18 cellular contexts compared by ENCODE assay signal in genomic region chr10:133213641-133214467, GRCh38. TPM values are rescaled to one million over a fixed set of nuclear protein-coding genes. Genes with fewer than 3 reads are reported as not detected.
DNase-seq lines count a peak whose midpoint lies in the region; ATAC-seq, FAIRE-seq and TF ChIP-seq lines count a peak whose summit lies in the region.
"Had no signal": no experiment of that assay in that cellular context is flagged by ENCODE, and none has a peak within 500 bp of the region (broad histone marks: within the 10 kb centered on the region; RNA-seq: fewer than 3 reads in every experiment).

No MANE protein-coding gene starts in this region.

- H3K27ac ChIP-seq in right cardiac atrium (ENCODE audit: low read length) (no peak overlapping the region), right atrium auricular region (no peak overlapping the region), K562 (ENCODE audit: extremely low read depth, low read depth, low read length) (no peak overlapping the region), neuronal stem cell (replicated peaks; ENCODE audit: low read length) (no peak overlapping the region)
- H3K27ac ChIP-seq: BLaER1 treated with 17β-estradiol and CSF1 and Interleukin-3, amounts not matched to agents 10 nM and 100 nM; HL-60 had no signal

- H2BK120ac ChIP-seq in neuronal stem cell (ENCODE audit: low read depth, low read length), result peak overlapping the region; percentile 63

- H3K9ac ChIP-seq in K562 (ENCODE audit: insufficient read depth in 1 of 2, low read depth in 2 of 2, low read length in 2 of 2) (no peak overlapping the region), neuronal stem cell (ENCODE audit: low read depth, low read length, poor library complexity) (no peak overlapping the region)
- H3K9ac ChIP-seq: BLaER1 treated with 17β-estradiol and CSF1 and Interleukin-3, amounts not matched to agents 10 nM and 100 nM had no signal

- no peak for TF ChIP-seq EP300 in K562 (IDR thresholded peaks at IDR 0.05; ENCODE audit: low read length)

- no peak overlapping the region for H2BK5ac ChIP-seq in neuronal stem cell (ENCODE audit: low read length)

- no peak for TF ChIP-seq RAD21 in K562 (CRISPR knock-in tag; conservative IDR thresholded peaks at IDR 0.05 in 1 of 2, IDR thresholded peaks at IDR 0.05 in 1 of 2)

- no peak overlapping the region for H2BK12ac ChIP-seq in neuronal stem cell (ENCODE audit: low read length)

- TF ChIP-seq CTCF in right atrium auricular region (IDR thresholded peaks at IDR 0.05) (no peak), K562 (IDR thresholded peaks at IDR 0.05 in 2 of 3, conservative IDR thresholded peaks at IDR 0.05 in 1 of 3; ENCODE audit: insufficient read depth in 2 of 3, low read depth in 1 of 3, low read length in 3 of 3) (no peak)

- intact Hi-C loops in right cardiac atrium (cut with DNase I) (no loop called here), K562 (cut with micrococcal nuclease) (no loop called here)

- 86% methylated on average over 32 of the region's 32 CpGs for WGBS in right cardiac atrium
- WGBS in K562 (ENCODE audit: insufficient coverage, low coverage, missing lambda C conversion rate), result 3% methylated on average over 19 of the region's 32 CpGs
- no CpG with 5 or more reads among the region's 32 CpGs for WGBS in neuronal stem cell (ENCODE audit: extremely low coverage in 2 of 2, insufficient read length in 2 of 2, insufficient replicate concordance in 1 of 2), 2 donors

- H3K4me2 ChIP-seq in K562 (ENCODE audit: insufficient read depth, low read length) (no peak overlapping the region), neuronal stem cell (ENCODE audit: insufficient read depth, low read length, poor library complexity, severe bottlenecking) (no peak overlapping the region)

- no peak overlapping the region for H4K8ac ChIP-seq in neuronal stem cell (ENCODE audit: low read depth, low read length)

- H3K79me1 ChIP-seq in neuronal stem cell (ENCODE audit: low read depth, low read length), result peaks cover 1% of the 10 kb centered on the region

- H2AK5ac ChIP-seq in neuronal stem cell (ENCODE audit: low read depth, low read length), result peak overlapping the region; percentile 54

- no peaks in the 10 kb centered on the region for H3K27me3 ChIP-seq in right cardiac atrium (ENCODE audit: control insufficient read depth, insufficient read depth)
- no peaks in the 10 kb centered on the region for H3K27me3 ChIP-seq in right atrium auricular region
- H3K27me3 ChIP-seq in K562 (ENCODE audit: control insufficient read depth in 2 of 2, insufficient read depth in 2 of 2, low read length in 2 of 2), result peaks cover 5 to 46% of the 10 kb centered on the region in 2 experiments
- H3K27me3 ChIP-seq in neuronal stem cell (ENCODE audit: control insufficient read depth in 3 of 3, insufficient read depth in 3 of 3, low read depth in 1 of 3, low read length in 3 of 3), result peaks cover 0 to 9% (median 0%) of the 10 kb centered on the region in 3 experiments

- no peak overlapping the region for H2BK15ac ChIP-seq in neuronal stem cell (ENCODE audit: low read length)

- no TSS peak for BruUV-seq in K562 (replicated peaks; lab: Mats Ljungman, UMichigan)

- H4K91ac ChIP-seq in neuronal stem cell (ENCODE audit: low read depth, low read length, poor library complexity), result no peak overlapping the region

- H3K23ac ChIP-seq in neuronal stem cell (ENCODE audit: low read depth, low read length, poor library complexity), result peak overlapping the region; percentile 17

- POLR2A ChIA-PET in K562 (lab: Yijun Ruan, JAX), result interaction anchor here (0.6 to 1.0 kb wide), 2 partner anchors 14 to 53 kb away, joined by 3 to 4 read pairs; no protein-coding TSS in a partner anchor

- no peaks in the 10 kb centered on the region for H4K20me1 ChIP-seq in K562 (replicated peaks; ENCODE audit: control insufficient read depth, insufficient read depth, low read length)

- no peaks in the 10 kb centered on the region for H3K79me2 ChIP-seq in K562 (ENCODE audit: control insufficient read depth, insufficient read depth, low read length)

- peak overlapping the region; percentile 94 for H3K14ac ChIP-seq in neuronal stem cell (ENCODE audit: low read length)

- CTCF ChIA-PET in K562 (lab: Yijun Ruan, JAX; ENCODE audit: low intra/inter-chr PET ratio), result no interaction called here

- H3K4ac ChIP-seq in neuronal stem cell (ENCODE audit: low read length), result no peak overlapping the region

- no peaks in the 10 kb centered on the region for H3K36me3 ChIP-seq in right atrium auricular region
- H3K36me3 ChIP-seq in K562 (ENCODE audit: control insufficient read depth, insufficient read depth, low read length), result no peaks in the 10 kb centered on the region
- peaks cover 0 to 5% of the 10 kb centered on the region in 2 donors for H3K36me3 ChIP-seq in neuronal stem cell (replicated peaks in 1 of 2; ENCODE audit: control insufficient read depth in 2 of 2, insufficient read depth in 2 of 2, low read length in 2 of 2)
- H3K36me3 ChIP-seq: BLaER1 treated with 17β-estradiol and CSF1 and Interleukin-3, amounts not matched to agents 10 nM and 100 nM had no signal

- in situ Hi-C loops in K562 (cut with MboI), result no loop called here

- DNase-seq in right cardiac atrium, result peak in 2 of 3 donors; percentile 26 to 35
- DNase-seq in right atrium auricular region (ENCODE audit: low spot score), result no peak
- DNase-seq in K562 (ENCODE audit: extremely low read depth in 1 of 4, low spot score in 3 of 4), result no peak
- DNase-seq in neuronal stem cell (ENCODE audit: low spot score), result no peak
- DNase-seq in hepatic stellate cell (ENCODE audit: low spot score), result no peak
- DNase-seq: Calu3, DMS79 treated with DMSO at 0.1 percent for 48 hours, GF-D8, GOT3, H9, IMR-90 had no signal

- H2AFZ ChIP-seq in K562 (ENCODE audit: low read depth, low read length) (no peak overlapping the region), neuronal stem cell (ENCODE audit: low read length) (no peak overlapping the region)

- H3K4me3 ChIP-seq in right cardiac atrium (ENCODE audit: low read length), result no peak overlapping the region
- H3K4me3 ChIP-seq in right atrium auricular region, result no peak overlapping the region
- no peak overlapping the region for H3K4me3 ChIP-seq in K562
- no peak overlapping the region for H3K4me3 ChIP-seq in neuronal stem cell (ENCODE audit: low read length in 2 of 2)
- H3K4me3 ChIP-seq: BLaER1 treated with 17β-estradiol and CSF1 and Interleukin-3, amounts not matched to agents 10 nM and 100 nM had no signal

- H3K9me3 ChIP-seq in right cardiac atrium (ENCODE audit: control insufficient read depth, low read length) (no peaks in the 10 kb centered on the region), right atrium auricular region (no peaks in the 10 kb centered on the region), K562 (replicated peaks; ENCODE audit: control insufficient read depth, insufficient read depth, low read depth, low read length) (no peaks in the 10 kb centered on the region), neuronal stem cell (replicated peaks in 1 of 2; ENCODE audit: control insufficient read depth in 2 of 2, insufficient read depth in 1 of 2, low read depth in 1 of 2, low read length in 2 of 2) (peaks cover 0 to 7% of the 10 kb centered on the region in 2 donors)
- H3K9me3 ChIP-seq: BLaER1 treated with 17β-estradiol and CSF1 and Interleukin-3, amounts not matched to agents 10 nM and 100 nM had no signal

- no peak for FAIRE-seq in K562 (lab: Jason Lieb, UNC)

- ATAC-seq in right cardiac atrium, result no peak
- ATAC-seq in K562, result no peak
- no peak for ATAC-seq in HG02759 (IDR thresholded peaks at IDR 0.05; ENCODE audit: unreplicated experiment)
- ATAC-seq: CD8-positive, alpha-beta T cell had no signal

- peak overlapping the region; percentile 35 for H3K18ac ChIP-seq in neuronal stem cell (ENCODE audit: low read length)

- no peaks in the 10 kb centered on the region for H3K4me1 ChIP-seq in right cardiac atrium (ENCODE audit: control insufficient read depth, insufficient read depth, low read length)
- no peaks in the 10 kb centered on the region for H3K4me1 ChIP-seq in right atrium auricular region
- H3K4me1 ChIP-seq in K562 (replicated peaks in 1 of 2; ENCODE audit: control insufficient read depth in 2 of 2, insufficient read depth in 2 of 2, low read length in 2 of 2), result peaks cover 0 to 55% of the 10 kb centered on the region in 2 experiments; a peak in 2 of 5 replicates
- no peaks in the 10 kb centered on the region for H3K4me1 ChIP-seq in neuronal stem cell (ENCODE audit: control insufficient read depth in 2 of 2, insufficient read depth in 1 of 2, low read depth in 1 of 2, low read length in 2 of 2)

- TF ChIP-seq POLR2A in K562 (conservative IDR thresholded peaks at IDR 0.05), result no peak

- no peaks in the 10 kb centered on the region for H3K9me1 ChIP-seq in K562 (ENCODE audit: control insufficient read depth, insufficient read depth, low read length)

RNA-seq across cellular contexts. Expression of gene UTF1, which starts 16.2 kb away (rescaled TPM):
- total RNA-seq in right cardiac atrium (not detected), right atrium auricular region (not detected), K562 (2014; rRNA removed) (not detected in 2 replicates), K562 (2014; rRNA removed; fragmentation: Illumina TruSeq; extraction: Trizol) (not detected in 2 replicates), K562 (2015; rRNA removed; fragmentation: Illumina TruSeq; extraction: Trizol) (not detected in 2 replicates), K562 (2021) (0.16 and 0.35 TPM in 2 replicates)
- polyA plus RNA-seq in right cardiac atrium (not detected), K562 (2011; rRNA removed) (not detected in 2 replicates), K562 (2014; fragmentation: Illumina TruSeq; extraction: Trizol) (not detected in 2 replicates), K562 (2014; fragmentation: Nextera tagmentation; extraction: Ambion mirVana) (not detected), K562 (2014; rRNA removed) (0.46 TPM in 1 of 2 replicates, not detected in the other)
- not detected in 2 replicates for total RNA-seq in K562 (2011; cell fraction: chromatin; rRNA removed; ENCODE audit: low replicate concordance)
- total RNA-seq in K562 (2011; cell fraction: nucleolus; rRNA removed), result not detected in 2 replicates
- total RNA-seq in K562 (2011; cell fraction: nucleoplasm; rRNA removed), result not detected in 2 replicates
- 0.12 TPM in 1 of 2 replicates, not detected in the other for polyA plus RNA-seq in K562 (2011; cell fraction: cytosol; rRNA removed)
- 0.14 TPM in 1 of 2 replicates, not detected in the other for polyA plus RNA-seq in K562 (2011; cell fraction: nucleus; rRNA removed)
- 0.09 and 0.28 TPM in 2 replicates for polyA plus RNA-seq in K562 (2012)
- not detected in 2 replicates for polyA minus RNA-seq in K562 (2011; rRNA and poly(A)+ RNA removed)
- not detected in 2 replicates for polyA minus RNA-seq in K562 (2011; cell fraction: cytosol; rRNA and poly(A)+ RNA removed)
- not detected in 2 replicates for polyA minus RNA-seq in K562 (2011; cell fraction: nucleus; rRNA and poly(A)+ RNA removed)
- 0.35 TPM for polyA plus RNA-seq in neuronal stem cell (2013, experiment 1 of 2)
- 0.33 TPM for polyA plus RNA-seq in neuronal stem cell (2013, experiment 2 of 2)
- total RNA-seq: A172; Calu3; CD8-positive, alpha-beta T cell; HT1080; IMR-90 had no signal
- polyA plus RNA-seq: IMR-90 had no signal

RNA-seq across cellular contexts. Expression of gene VENTX, which starts 23.8 kb away (rescaled TPM):
- under 1 TPM; 0.45 to 0.89 (median 0.68) TPM for total RNA-seq in right cardiac atrium
- 0.48 TPM for polyA plus RNA-seq in right cardiac atrium
- total RNA-seq in right atrium auricular region, result under 1 TPM; 0.44 to 0.63 TPM
- 1.8 and 3.5 TPM in 2 replicates for total RNA-seq in K562 (2011; cell fraction: chromatin; rRNA removed; ENCODE audit: low replicate concordance)
- total RNA-seq in K562 (2011; cell fraction: nucleolus; rRNA removed), result 2.1 and 2.7 TPM in 2 replicates
- 1.6 and 1.7 TPM in 2 replicates for total RNA-seq in K562 (2011; cell fraction: nucleoplasm; rRNA removed)
- total RNA-seq in K562 (2014; rRNA removed), result 0.45 and 0.49 TPM in 2 replicates
- total RNA-seq in K562 (2014; rRNA removed; fragmentation: Illumina TruSeq; extraction: Trizol), result 0.16 and 0.18 TPM in 2 replicates
- 0.07 and 0.23 TPM in 2 replicates for total RNA-seq in K562 (2015; rRNA removed; fragmentation: Illumina TruSeq; extraction: Trizol)
- total RNA-seq in K562 (2021), result 0.55 and 0.69 TPM in 2 replicates
- polyA plus RNA-seq in K562 (2011; rRNA removed), result 0.03 and 0.21 TPM in 2 replicates
- 0.07 and 0.60 TPM in 2 replicates for polyA plus RNA-seq in K562 (2011; cell fraction: cytosol; rRNA removed)
- polyA plus RNA-seq in K562 (2011; cell fraction: nucleus; rRNA removed), result 0.17 and 2.0 TPM in 2 replicates
- polyA plus RNA-seq in K562 (2012), result 0.48 and 1.4 TPM in 2 replicates
- polyA plus RNA-seq in K562 (2014; fragmentation: Illumina TruSeq; extraction: Trizol), result 0.19 and 0.29 TPM in 2 replicates
- under 1 TPM in 1 of 2 experiments, not detected in 1; 0.07 TPM for polyA plus RNA-seq in K562 (2014; fragmentation: Nextera tagmentation; extraction: Ambion mirVana)
- 0.36 and 0.70 TPM in 2 replicates for polyA plus RNA-seq in K562 (2014; rRNA removed)
- polyA minus RNA-seq in K562 (2011; rRNA and poly(A)+ RNA removed), result not detected in 2 replicates
- polyA minus RNA-seq in K562 (2011; cell fraction: cytosol; rRNA and poly(A)+ RNA removed), result not detected in 2 replicates
- 0.11 and 0.27 TPM in 2 replicates for polyA minus RNA-seq in K562 (2011; cell fraction: nucleus; rRNA and poly(A)+ RNA removed)
- polyA plus RNA-seq in neuronal stem cell (2013, experiment 1 of 2), result 0.42 TPM
- polyA plus RNA-seq in neuronal stem cell (2013, experiment 2 of 2), result 0.35 TPM
- total RNA-seq: A172; B cell; Calu3; CD8-positive, alpha-beta T cell; IMR-90 had no signal
- polyA plus RNA-seq: IMR-90 had no signal

RNA-seq across cellular contexts. Expression of gene KNDC1, which starts 53.8 kb away (rescaled TPM):
- total RNA-seq in right cardiac atrium (1 to 10 TPM in 2 of 4 donors, under 1 TPM in 2; 0.41 to 1.4 (median 0.91) TPM), right atrium auricular region (1 to 10 TPM in 1 of 2 donors, under 1 TPM in 1; 0.59 to 1.8 TPM), K562 (2014; rRNA removed) (under 0.01 TPM in 1 of 2 replicates, not detected in the other), K562 (2014; rRNA removed; fragmentation: Illumina TruSeq; extraction: Trizol) (not detected in 2 replicates), K562 (2015; rRNA removed; fragmentation: Illumina TruSeq; extraction: Trizol) (not detected in 2 replicates), K562 (2021) (0.11 TPM in 1 of 2 replicates, not detected in the other)
- polyA plus RNA-seq in right cardiac atrium (0.23 TPM), K562 (2011; rRNA removed) (0.20 and 0.26 TPM in 2 replicates), K562 (2014; fragmentation: Illumina TruSeq; extraction: Trizol) (not detected in 2 replicates), K562 (2014; fragmentation: Nextera tagmentation; extraction: Ambion mirVana) (not detected), K562 (2014; rRNA removed) (0.07 TPM in 1 of 2 replicates, not detected in the other)
- total RNA-seq in K562 (2011; cell fraction: chromatin; rRNA removed; ENCODE audit: low replicate concordance), result 0.86 TPM in 1 of 2 replicates, not detected in the other
- 1.5 and 1.8 TPM in 2 replicates for total RNA-seq in K562 (2011; cell fraction: nucleolus; rRNA removed)
- 2.1 TPM in 1 of 2 replicates, not detected in the other for total RNA-seq in K562 (2011; cell fraction: nucleoplasm; rRNA removed)
- polyA plus RNA-seq in K562 (2011; cell fraction: cytosol; rRNA removed), result 0.04 and 0.18 TPM in 2 replicates
- 0.52 and 2.3 TPM in 2 replicates for polyA plus RNA-seq in K562 (2011; cell fraction: nucleus; rRNA removed)
- polyA plus RNA-seq in K562 (2012), result 0.07 and 1.1 TPM in 2 replicates
- not detected in 2 replicates for polyA minus RNA-seq in K562 (2011; rRNA and poly(A)+ RNA removed)
- polyA minus RNA-seq in K562 (2011; cell fraction: cytosol; rRNA and poly(A)+ RNA removed), result not detected in 2 replicates
- polyA minus RNA-seq in K562 (2011; cell fraction: nucleus; rRNA and poly(A)+ RNA removed), result 0.11 and 0.27 TPM in 2 replicates
- 6.4 TPM for polyA plus RNA-seq in neuronal stem cell (2013, experiment 1 of 2)
- 6.1 TPM for polyA plus RNA-seq in neuronal stem cell (2013, experiment 2 of 2)
- total RNA-seq: CD8-positive, alpha-beta T cell; HT1080 had no signal

Comparison
In these comparisons a context has a peak if more than half of its experiments do, and no peak if none do; other contexts are left out.
1. DNase-seq: peak in right cardiac atrium (2 of 3); none in right atrium auricular region (single experiment), K562 (0 of 4), neuronal stem cell (single experiment) and hepatic stellate cell (single experiment).